ENCODE assay signal across 19 cellular contexts in the genomic region with DNA sequence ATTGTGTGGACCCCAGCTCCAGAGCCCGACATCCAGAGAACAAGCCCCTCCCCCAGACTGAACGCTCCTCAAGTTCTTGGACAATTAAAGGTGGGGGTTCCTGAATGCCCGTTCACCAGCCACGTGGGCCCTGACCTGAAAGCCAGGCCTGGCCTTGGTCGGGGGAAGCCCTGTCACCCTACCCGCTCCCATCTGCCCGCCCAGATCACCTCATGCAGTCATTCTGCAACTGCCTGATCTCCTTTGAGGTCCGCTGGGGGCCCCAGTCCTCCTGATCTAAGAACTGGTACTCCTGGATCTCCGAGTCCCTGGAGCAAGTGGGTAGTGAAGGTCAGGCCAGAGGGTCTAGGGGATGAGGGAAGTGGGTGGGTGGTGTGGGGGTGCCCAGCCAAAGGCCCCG. TPM values are rescaled to one million over a fixed set of nuclear protein-coding genes. Genes with fewer than 3 reads are reported as not detected.
"Had no signal": no experiment of that assay in that cellular context is flagged by ENCODE, and none has a peak within 500 bp of the region (broad histone marks: within the 10 kb centered on the region; RNA-seq: fewer than 3 reads in every experiment).

No MANE protein-coding gene starts in this region.

- H3K4me1 ChIP-seq: ascending aorta, tibial nerve, vagina had no signal

- H3K9me3 Mint-ChIP-seq: activated T-helper 17 cell treated with anti-CD3 and anti-CD28 coated beads, Interleukin-2, amount 50 U/mL, for 72 hours; endodermal cell; naive thymus-derived CD4-positive, alpha-beta T cell had no signal

- H3K36me3 Mint-ChIP-seq: naive thymus-derived CD4-positive, alpha-beta T cell had no signal

- FAIRE-seq: bronchial epithelial cell, frontal cortex had no signal

- H3K4me3 Mint-ChIP-seq: activated T-helper 17 cell treated with anti-CD3 and anti-CD28 coated beads, Interleukin-2, amount 50 U/mL, for 72 hours; endodermal cell; naive thymus-derived CD4-positive, alpha-beta T cell had no signal

- H3K4me3 ChIP-seq: ascending aorta, tibial nerve, vagina had no signal

- DNase-seq: activated naive CD4-positive, alpha-beta T cell treated with Interleukin-2 at 50 U/mL for 16 hours; activated T-cell treated with anti-CD3 and anti-CD28 coated beads for 4 hours; head of caudate nucleus; retina; stimulated activated naive CD4-positive, alpha-beta T cell; substantia nigra had no signal

- H3K27ac Mint-ChIP-seq: activated T-helper 17 cell treated with anti-CD3 and anti-CD28 coated beads, Interleukin-2, amount 50 U/mL, for 72 hours; endodermal cell; naive thymus-derived CD4-positive, alpha-beta T cell had no signal

- H3K27ac ChIP-seq: ascending aorta, neutrophil, tibial nerve, vagina had no signal

- H3K27me3 ChIP-seq: ascending aorta, neutrophil, tibial nerve, vagina had no signal

- H3K4me1 Mint-ChIP-seq: activated T-helper 17 cell treated with anti-CD3 and anti-CD28 coated beads, Interleukin-2, amount 50 U/mL, for 72 hours had no signal

- H3K9me3 ChIP-seq: ascending aorta, neutrophil, tibial nerve, vagina had no signal

- ATAC-seq: activated CD4-positive, CD25-positive, alpha-beta regulatory T cell treated with anti-CD3 and anti-CD28 coated beads, Interleukin-2, amount 50 U/mL, for 24 hours; activated T-helper 17 cell treated with anti-CD3 and anti-CD28 coated beads, Interleukin-2, amount 50 U/mL, for 72 hours; left lobe of liver; naive thymus-derived CD4-positive, alpha-beta T cell had no signal

- H3K36me3 ChIP-seq: ascending aorta, neutrophil, tibial nerve, vagina had no signal

- H3K27me3 Mint-ChIP-seq: activated T-helper 17 cell treated with anti-CD3 and anti-CD28 coated beads, Interleukin-2, amount 50 U/mL, for 72 hours; naive thymus-derived CD4-positive, alpha-beta T cell had no signal

RNA-seq across cellular contexts. Expression of gene NAALADL1, which starts 9.1 kb away (rescaled TPM):
- total RNA-seq: chondrocyte had no signal

RNA-seq across cellular contexts. Expression of gene CDCA5, which starts 16.4 kb away (rescaled TPM):
- total RNA-seq: ascending aorta, mononuclear cell had no signal
